ENCODE assay signal across 1 cellular context in the genomic region with DNA sequence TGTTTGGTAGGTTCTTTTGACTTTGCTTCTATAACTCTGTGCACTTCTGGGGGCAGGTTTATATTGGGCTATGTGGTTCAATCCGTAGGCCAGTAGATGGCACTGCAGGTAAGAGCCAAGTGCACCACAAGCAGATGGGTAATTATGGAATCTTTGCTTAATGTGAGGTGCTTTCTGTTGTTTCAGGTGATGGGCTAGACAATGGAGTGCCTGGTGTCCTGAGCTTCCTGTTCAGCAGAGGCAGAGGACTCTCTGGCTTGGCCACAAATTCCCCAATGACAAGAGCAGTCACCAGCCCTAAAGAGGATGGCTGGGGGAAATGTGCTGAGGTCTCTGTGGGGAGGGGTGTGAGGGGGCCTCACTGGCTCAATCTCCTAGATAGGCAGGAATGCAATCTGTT.
TF ChIP-seq lines count a peak whose summit lies in the region.

No MANE protein-coding gene starts in this region.

TF ChIP-seq in HEK293T, 16 proteins besides CTCF, POLR2A, EP300 and RAD21 (continued from another document):
- no peak for TF ChIP-seq FOXM1 (IDR thresholded peaks at IDR 0.05; ENCODE audit: borderline replicate concordance)
- no peak for TF ChIP-seq CTBP1 (IDR thresholded peaks at IDR 0.05; ENCODE audit: borderline replicate concordance)
- no peak for TF ChIP-seq SP1 (IDR thresholded peaks at IDR 0.05)
